Comparison of ENCODE assay signal across 11 cellular contexts in genomic region chr15:64522226-64522823, GRCh38.
DNase-seq lines count a peak whose midpoint lies in the region; ATAC-seq and TF ChIP-seq lines count a peak whose summit lies in the region.
"Had no signal": no experiment of that assay in that cellular context is flagged by ENCODE, and none has a peak within 500 bp of the region (broad histone marks: within the 10 kb centered on the region; RNA-seq: fewer than 3 reads in every experiment).

No MANE protein-coding gene starts in this region.

- no peaks in the 10 kb centered on the region for H3K36me3 ChIP-seq in CD4-positive, alpha-beta memory T cell (ENCODE audit: insufficient read depth, low read length)
- no peaks in the 10 kb centered on the region for H3K36me3 ChIP-seq in KMS-11 (ENCODE audit: insufficient read depth)

- no peak overlapping the region for H2AFZ ChIP-seq in KMS-11 (ENCODE audit: low read depth)

- no peak overlapping the region for H3K9ac ChIP-seq in KMS-11

- H3K79me2 ChIP-seq in KMS-11 (ENCODE audit: insufficient read depth, low read depth) = peaks cover 93% of the 10 kb centered on the region

- no peak for ATAC-seq in effector memory CD8-positive, alpha-beta T cell (replicated peaks)
- ATAC-seq in HG03280 (IDR thresholded peaks at IDR 0.05; ENCODE audit: unreplicated experiment) (no peak), HG03175 (IDR thresholded peaks at IDR 0.05; ENCODE audit: unreplicated experiment) (no peak)

- intact Hi-C loops in CD4-positive, alpha-beta memory T cell (cut with micrococcal nuclease) = no loop called here

- no peaks in the 10 kb centered on the region for H3K27me3 Mint-ChIP-seq in CD4-positive, alpha-beta memory T cell
- H3K27me3 Mint-ChIP-seq in effector memory CD8-positive, alpha-beta T cell = no peaks in the 10 kb centered on the region
- H3K27me3 Mint-ChIP-seq in nephron progenitor cell (ENCODE audit: low read depth, poor library complexity) = no peaks in the 10 kb centered on the region

- no peaks in the 10 kb centered on the region for H3K27me3 ChIP-seq in CD4-positive, alpha-beta memory T cell (ENCODE audit: insufficient read depth, low read length)
- H3K27me3 ChIP-seq in KMS-11 (ENCODE audit: insufficient read depth, low read depth) = no peaks in the 10 kb centered on the region

- H3K27ac Mint-ChIP-seq in CD4-positive, alpha-beta memory T cell = peak overlapping the region in 5 of 7 donors; percentile 12 to 44 (median 25)
- H3K27ac Mint-ChIP-seq in effector memory CD8-positive, alpha-beta T cell = peak overlapping the region; percentile 20 to 47
- peak overlapping the region; percentile 72 for H3K27ac Mint-ChIP-seq in nephron progenitor cell

- H3K27ac ChIP-seq in CD4-positive, alpha-beta memory T cell (ENCODE audit: low read depth, low read length) = no peak overlapping the region
- H3K27ac ChIP-seq in KMS-11 = peak overlapping the region; percentile 50; the same call in 1 of the 2 replicates

- H3K9me3 Mint-ChIP-seq in CD4-positive, alpha-beta memory T cell = peaks cover 0 to 1% (median 0%) of the 10 kb centered on the region in 8 donors
- no peaks in the 10 kb centered on the region for H3K9me3 Mint-ChIP-seq in effector memory CD8-positive, alpha-beta T cell
- H3K9me3 Mint-ChIP-seq in nephron progenitor cell = no peaks in the 10 kb centered on the region

- peaks cover 31% of the 10 kb centered on the region for H3K4me1 ChIP-seq in CD4-positive, alpha-beta memory T cell (ENCODE audit: insufficient read depth, low read length)
- H3K4me1 ChIP-seq in KMS-11 (ENCODE audit: low read depth, poor library complexity, severe bottlenecking) = peaks cover 91% of the 10 kb centered on the region

- peaks cover 11 to 26% of the 10 kb centered on the region in 2 donors for H3K36me3 Mint-ChIP-seq in CD4-positive, alpha-beta memory T cell
- no peaks in the 10 kb centered on the region for H3K36me3 Mint-ChIP-seq in effector memory CD8-positive, alpha-beta T cell (ENCODE audit: insufficient read depth)
- H3K36me3 Mint-ChIP-seq in nephron progenitor cell (ENCODE audit: low read depth) = peaks cover 44% of the 10 kb centered on the region

- peaks cover 9% of the 10 kb centered on the region; the same call in 1 of the 2 replicates for H4K20me1 ChIP-seq in KMS-11 (ENCODE audit: insufficient read depth)

- POLR2A ChIA-PET in CD4-positive, alpha-beta memory T cell (lab: Charles Lee; ENCODE audit: partially characterized antibody) = no interaction called here

- DNase-seq in CD4-positive, alpha-beta memory T cell = no peak
- DNase-seq in effector memory CD8-positive, alpha-beta T cell = no peak
- no peak for DNase-seq in nephron progenitor cell
- DNase-seq in activated CD4-positive, alpha-beta T cell treated with anti-CD3 and anti-CD28 coated beads, Interleukin-2, amount 50 U/mL, for 1 hour = no peak
- no peak for DNase-seq in GM20000 (ENCODE audit: low spot score)
- DNase-seq: activated CD8-positive, alpha-beta memory T cell treated with anti-CD3 and anti-CD28 coated beads, Interleukin-2, amount 50 U/mL, for 48 hours; kidney; NCI-H1694 had no signal

- H3K4me3 ChIP-seq in CD4-positive, alpha-beta memory T cell (ENCODE audit: low read length in 2 of 2) = no peak overlapping the region
- H3K4me3 ChIP-seq in KMS-11 (IDR thresholded peaks at IDR 0.05; ENCODE audit: insufficient read depth, low read depth, low read length) = no peak overlapping the region

- CTCF ChIA-PET in CD4-positive, alpha-beta memory T cell (lab: Charles Lee; ENCODE audit: partially characterized antibody) = no interaction called here

- H3K4me3 Mint-ChIP-seq in CD4-positive, alpha-beta memory T cell = peak overlapping the region in 1 of 8 donors; percentile 4
- H3K4me3 Mint-ChIP-seq in effector memory CD8-positive, alpha-beta T cell = no peak overlapping the region
- no peak overlapping the region for H3K4me3 Mint-ChIP-seq in nephron progenitor cell

- H3K9me3 ChIP-seq in CD4-positive, alpha-beta memory T cell (ENCODE audit: control insufficient read depth in 1 of 2, low read length in 2 of 2) = no peaks in the 10 kb centered on the region

- TF ChIP-seq CTCF in KMS-11 (conservative IDR thresholded peaks at IDR 0.05; ENCODE audit: low read depth, low read length) (no peak), nephron progenitor cell (IDR thresholded peaks at IDR 0.05) (no peak), GM20000 (IDR thresholded peaks at IDR 0.05; ENCODE audit: extremely low read depth, missing control alignments) (no peak)

- H3K4me2 ChIP-seq in KMS-11 = peak overlapping the region; percentile 62

- peaks cover 41 to 73% (median 56%) of the 10 kb centered on the region in 4 donors for H3K4me1 Mint-ChIP-seq in CD4-positive, alpha-beta memory T cell
- H3K4me1 Mint-ChIP-seq in effector memory CD8-positive, alpha-beta T cell (ENCODE audit: low read depth in 2 of 2) = peaks cover 20 to 46% of the 10 kb centered on the region in 2 donors
- peaks cover 40% of the 10 kb centered on the region for H3K4me1 Mint-ChIP-seq in nephron progenitor cell
